In the genomic region with DNA sequence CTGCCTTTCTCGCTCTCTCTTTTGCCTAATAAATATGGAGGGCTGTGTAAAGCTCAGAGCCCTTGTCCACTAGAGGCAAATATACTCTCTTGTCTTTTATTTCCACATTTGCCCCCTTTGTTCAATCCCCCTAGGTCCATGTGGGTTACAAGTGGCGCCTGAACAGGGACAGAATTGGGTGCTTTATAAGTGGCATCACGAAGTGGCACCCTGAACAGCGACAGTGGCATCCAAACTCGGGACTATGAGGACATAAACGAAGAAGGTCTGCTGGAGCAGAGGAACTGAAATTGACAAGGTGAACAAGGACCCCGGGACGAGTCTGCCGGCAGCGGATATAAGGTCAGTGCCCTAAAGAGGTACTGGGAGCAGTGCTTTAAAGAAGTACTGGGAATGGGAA, we compare ENCODE assay signal across 2 cellular contexts.
TF ChIP-seq lines count a peak whose summit lies in the region.

No MANE protein-coding gene starts in this region.

TF ChIP-seq in liver, 16 proteins besides CTCF, POLR2A, EP300 and RAD21:
- TF ChIP-seq FOXA1 (IDR thresholded peaks at IDR 0.05) = no peak
- TF ChIP-seq FOXA2 (IDR thresholded peaks at IDR 0.05) = no peak
- TF ChIP-seq, protein P1, sequence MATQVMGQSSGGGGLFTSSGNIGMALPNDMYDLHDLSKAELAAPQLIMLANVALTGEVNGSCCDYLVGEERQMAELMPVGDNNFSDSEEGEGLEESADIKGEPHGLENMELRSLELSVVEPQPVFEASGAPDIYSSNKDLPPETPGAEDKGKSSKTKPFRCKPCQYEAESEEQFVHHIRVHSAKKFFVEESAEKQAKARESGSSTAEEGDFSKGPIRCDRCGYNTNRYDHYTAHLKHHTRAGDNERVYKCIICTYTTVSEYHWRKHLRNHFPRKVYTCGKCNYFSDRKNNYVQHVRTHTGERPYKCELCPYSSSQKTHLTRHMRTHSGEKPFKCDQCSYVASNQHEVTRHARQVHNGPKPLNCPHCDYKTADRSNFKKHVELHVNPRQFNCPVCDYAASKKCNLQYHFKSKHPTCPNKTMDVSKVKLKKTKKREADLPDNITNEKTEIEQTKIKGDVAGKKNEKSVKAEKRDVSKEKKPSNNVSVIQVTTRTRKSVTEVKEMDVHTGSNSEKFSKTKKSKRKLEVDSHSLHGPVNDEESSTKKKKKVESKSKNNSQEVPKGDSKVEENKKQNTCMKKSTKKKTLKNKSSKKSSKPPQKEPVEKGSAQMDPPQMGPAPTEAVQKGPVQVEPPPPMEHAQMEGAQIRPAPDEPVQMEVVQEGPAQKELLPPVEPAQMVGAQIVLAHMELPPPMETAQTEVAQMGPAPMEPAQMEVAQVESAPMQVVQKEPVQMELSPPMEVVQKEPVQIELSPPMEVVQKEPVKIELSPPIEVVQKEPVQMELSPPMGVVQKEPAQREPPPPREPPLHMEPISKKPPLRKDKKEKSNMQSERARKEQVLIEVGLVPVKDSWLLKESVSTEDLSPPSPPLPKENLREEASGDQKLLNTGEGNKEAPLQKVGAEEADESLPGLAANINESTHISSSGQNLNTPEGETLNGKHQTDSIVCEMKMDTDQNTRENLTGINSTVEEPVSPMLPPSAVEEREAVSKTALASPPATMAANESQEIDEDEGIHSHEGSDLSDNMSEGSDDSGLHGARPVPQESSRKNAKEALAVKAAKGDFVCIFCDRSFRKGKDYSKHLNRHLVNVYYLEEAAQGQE (IDR thresholded peaks at IDR 0.05) = no peak
- TF ChIP-seq HNF4G (IDR thresholded peaks at IDR 0.05) = no peak
- TF ChIP-seq JUND (IDR thresholded peaks at IDR 0.05) = no peak
- TF ChIP-seq, protein P2, sequence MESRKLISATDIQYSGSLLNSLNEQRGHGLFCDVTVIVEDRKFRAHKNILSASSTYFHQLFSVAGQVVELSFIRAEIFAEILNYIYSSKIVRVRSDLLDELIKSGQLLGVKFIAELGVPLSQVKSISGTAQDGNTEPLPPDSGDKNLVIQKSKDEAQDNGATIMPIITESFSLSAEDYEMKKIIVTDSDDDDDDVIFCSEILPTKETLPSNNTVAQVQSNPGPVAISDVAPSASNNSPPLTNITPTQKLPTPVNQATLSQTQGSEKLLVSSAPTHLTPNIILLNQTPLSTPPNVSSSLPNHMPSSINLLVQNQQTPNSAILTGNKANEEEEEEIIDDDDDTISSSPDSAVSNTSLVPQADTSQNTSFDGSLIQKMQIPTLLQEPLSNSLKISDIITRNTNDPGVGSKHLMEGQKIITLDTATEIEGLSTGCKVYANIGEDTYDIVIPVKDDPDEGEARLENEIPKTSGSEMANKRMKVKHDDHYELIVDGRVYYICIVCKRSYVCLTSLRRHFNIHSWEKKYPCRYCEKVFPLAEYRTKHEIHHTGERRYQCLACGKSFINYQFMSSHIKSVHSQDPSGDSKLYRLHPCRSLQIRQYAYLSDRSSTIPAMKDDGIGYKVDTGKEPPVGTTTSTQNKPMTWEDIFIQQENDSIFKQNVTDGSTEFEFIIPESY (IDR thresholded peaks at IDR 0.05) = no peak
- no peak for TF ChIP-seq GABPA (IDR thresholded peaks at IDR 0.05 in 1 of 2, conservative IDR thresholded peaks at IDR 0.05 in 1 of 2)
- TF ChIP-seq YY1 (IDR thresholded peaks at IDR 0.05) = no peak
- TF ChIP-seq, protein P3, sequence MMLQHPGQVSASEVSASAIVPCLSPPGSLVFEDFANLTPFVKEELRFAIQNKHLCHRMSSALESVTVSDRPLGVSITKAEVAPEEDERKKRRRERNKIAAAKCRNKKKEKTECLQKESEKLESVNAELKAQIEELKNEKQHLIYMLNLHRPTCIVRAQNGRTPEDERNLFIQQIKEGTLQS (IDR thresholded peaks at IDR 0.05) = no peak
- no peak for TF ChIP-seq RXRA (IDR thresholded peaks at IDR 0.05)
- no peak for TF ChIP-seq HNF4A (conservative IDR thresholded peaks at IDR 0.05)
- no peak for TF ChIP-seq NR2F2 (IDR thresholded peaks at IDR 0.05)
- no peak for TF ChIP-seq TAF1 (conservative IDR thresholded peaks at IDR 0.05)
- TF ChIP-seq EGR1 (IDR thresholded peaks at IDR 0.05; ENCODE audit: low read depth in 2 of 2) = no peak
- TF ChIP-seq SP1 (IDR thresholded peaks at IDR 0.05) = no peak
- TF ChIP-seq, protein P4, sequence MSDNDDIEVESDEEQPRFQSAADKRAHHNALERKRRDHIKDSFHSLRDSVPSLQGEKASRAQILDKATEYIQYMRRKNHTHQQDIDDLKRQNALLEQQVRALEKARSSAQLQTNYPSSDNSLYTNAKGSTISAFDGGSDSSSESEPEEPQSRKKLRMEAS (IDR thresholded peaks at IDR 0.05) = no peak

TF ChIP-seq in HepG2, 621 proteins besides CTCF, POLR2A, EP300 and RAD21:
- TF ChIP-seq ZNF530 (CRISPR knock-in tag; IDR thresholded peaks at IDR 0.05; ENCODE audit: low read depth) = no peak
